In genomic region chr4:106245176-106245575, GRCh38 we compare ENCODE assay signal across 21 cellular contexts.
DNase-seq lines count a peak whose midpoint lies in the region; TF ChIP-seq lines count a peak whose summit lies in the region.
"Had no signal": no experiment of that assay in that cellular context is flagged by ENCODE, and none has a peak within 500 bp of the region (broad histone marks: within the 10 kb centered on the region; RNA-seq: fewer than 3 reads in every experiment).

No MANE protein-coding gene starts in this region.

- no peaks in the 10 kb centered on the region for H3K27me3 ChIP-seq in esophagus squamous epithelium
- H3K27me3 ChIP-seq: thyroid gland had no signal

- TF ChIP-seq POLR2A in esophagus squamous epithelium (IDR thresholded peaks at IDR 0.05) = no peak

- H3K36me3 ChIP-seq in esophagus squamous epithelium = peaks cover 0 to 34% (median 0%) of the 10 kb centered on the region in 3 donors

- no peaks in the 10 kb centered on the region for H3K9me3 ChIP-seq in esophagus squamous epithelium
- H3K9me3 ChIP-seq: thyroid gland had no signal

- DNase-seq in DMS53 (lab: John Stamatoyannopoulos, UW) (peak; percentile 5), DMS53 treated with DMSO at 0.1 percent for 48 hours (lab: John Stamatoyannopoulos, UW; ENCODE audit: unreplicated experiment) (no peak), SK-N-DZ (ENCODE audit: low spot score) (peak; percentile 12), esophagus squamous epithelium (lab: John Stamatoyannopoulos, UW) (no peak), renal cortical epithelial cell (ENCODE audit: low read depth) (peak; percentile 22), inferior parietal cortex (ENCODE audit: extremely low spot score) (no peak), NCI-H2107 treated with DMSO at 0.1 percent for 48 hours (lab: John Stamatoyannopoulos, UW; ENCODE audit: unreplicated experiment) (no peak), anterior cingulate cortex (lab: John Stamatoyannopoulos, UW) (no peak)
- DNase-seq: 8988T; activated CD4-positive, alpha-beta T cell treated with anti-CD3 and anti-CD28 coated beads, Interleukin-2, amount 50 U/mL, for 4 hours; activated naive CD4-positive, alpha-beta T cell treated with Interleukin-2 at 50 U/mL for 16 hours; effector CD8-positive, alpha-beta T cell; GOT3; NCI-H1105 treated with DMSO at 0.1 percent for 48 hours; NCI-H2029 treated with DMSO at 0.1 percent for 48 hours; NCI-H345; NCI-H774; SHP77 treated with DMSO at 0.1 percent for 48 hours; stimulated activated naive CD8-positive, alpha-beta T cell treated with anti-CD3 and anti-CD28 coated beads, Interleukin-15, amount 100 ng/mL, for 72 hours; thyroid gland had no signal

- TF ChIP-seq CTCF in esophagus squamous epithelium (IDR thresholded peaks at IDR 0.05) = no peak

- WGBS in esophagus squamous epithelium, 2 donors = 32 to 55% methylated on average over 2 of the region's 2 CpGs

- peaks cover 0 to 38% (median 10%) of the 10 kb centered on the region in 3 donors for H3K4me1 ChIP-seq in esophagus squamous epithelium
- H3K4me1 ChIP-seq: thyroid gland had no signal

- peak overlapping the region; percentile 37 to 61 (median 57) for H3K27ac ChIP-seq in esophagus squamous epithelium
- H3K27ac ChIP-seq: HL-60, thyroid gland had no signal

- intact Hi-C loops in esophagus squamous epithelium (cut with DNase I) = no loop called here

- no peak overlapping the region for H3K4me3 ChIP-seq in esophagus squamous epithelium
- H3K4me3 ChIP-seq: thyroid gland had no signal

Comparison
In these comparisons a context has a peak if more than half of its experiments do, and no peak if none do; other contexts are left out.
1. DNase-seq: peak in DMS53 (single experiment), SK-N-DZ (single experiment) and renal cortical epithelial cell (single experiment); none in DMS53 treated with DMSO at 0.1 percent for 48 hours (single experiment), esophagus squamous epithelium (single experiment), inferior parietal cortex (single experiment), NCI-H2107 treated with DMSO at 0.1 percent for 48 hours (single experiment) and anterior cingulate cortex (0 of 58).